25 cellular contexts compared by ENCODE assay signal in the genomic region with DNA sequence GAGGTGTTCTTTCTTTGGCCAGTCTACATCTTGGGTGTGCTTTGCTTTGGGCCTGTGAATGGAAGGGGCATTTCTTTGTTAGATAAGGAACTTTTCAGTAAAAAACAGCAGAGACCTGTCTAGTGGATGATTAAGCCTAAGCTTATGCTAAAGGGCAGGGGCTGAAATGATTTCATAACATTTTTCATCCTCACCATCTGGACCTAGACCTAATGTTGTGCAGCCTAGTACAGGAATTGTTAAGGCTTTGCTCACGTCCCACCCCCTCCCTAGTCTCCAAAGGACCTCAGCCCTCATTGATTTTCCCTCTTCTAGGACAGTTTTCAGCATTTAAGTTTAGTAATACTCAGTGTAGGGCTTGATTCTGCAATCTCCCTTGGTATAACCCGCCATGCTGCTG.
DNase-seq lines count a peak whose midpoint lies in the region; ATAC-seq, FAIRE-seq and TF ChIP-seq lines count a peak whose summit lies in the region.
"Had no signal": no experiment of that assay in that cellular context is flagged by ENCODE, and none has a peak within 500 bp of the region (broad histone marks: within the 10 kb centered on the region; RNA-seq: fewer than 3 reads in every experiment).

No MANE protein-coding gene starts in this region.

- no peak for DNase-seq in AG04450 (ENCODE audit: low read depth, low spot score)
- DNase-seq in GM12891 (ENCODE audit: insufficient read length, low spot score): no peak
- peak; percentile 27 for DNase-seq in astrocyte (ENCODE audit: low read depth)
- DNase-seq in iris pigment epithelial cell (ENCODE audit: low read depth): peak; percentile 63
- no peak for DNase-seq in NCI-H1694 (lab: John Stamatoyannopoulos, UW)
- no peak for DNase-seq in NCI-H1694 treated with DMSO at 0.1 percent for 48 hours (lab: John Stamatoyannopoulos, UW)
- DNase-seq in activated CD8-positive, alpha-beta T cell treated with anti-CD3 and anti-CD28 coated beads, Interleukin-2, amount 10 ng/mL, durations not matched to agents 7 days and 5 days: no peak
- DNase-seq: BE2C; CD4-positive, alpha-beta T cell; COR-L47; DND-41; GOT3; MG63; NCI-H1092 treated with DMSO at 0.1 percent for 48 hours; NCI-H1436 treated with DMSO at 0.1 percent for 48 hours; NCI-H2081; NCI-H2171; NCI-H526; SJCRH30; T-cell had no signal

- no peak for TF ChIP-seq POLR2A in GM12891 (IDR thresholded peaks at IDR 0.05; ENCODE audit: low read depth, low read length)

- no peak overlapping the region for H3K4me3 Mint-ChIP-seq in astrocyte (ENCODE audit: unreplicated experiment)
- H3K4me3 Mint-ChIP-seq in activated CD8-positive, alpha-beta T cell treated with anti-CD3 and anti-CD28 coated beads, Interleukin-2, amount 10 ng/mL, durations not matched to agents 7 days and 5 days: no peak overlapping the region
- H3K4me3 Mint-ChIP-seq: CD4-positive, alpha-beta T cell; T-cell had no signal

- H3K36me3 Mint-ChIP-seq in astrocyte (ENCODE audit: low read depth, unreplicated experiment): no peaks in the 10 kb centered on the region
- H3K36me3 Mint-ChIP-seq in activated CD8-positive, alpha-beta T cell treated with anti-CD3 and anti-CD28 coated beads, Interleukin-2, amount 10 ng/mL, durations not matched to agents 7 days and 5 days (ENCODE audit: low read depth): no peaks in the 10 kb centered on the region
- H3K36me3 Mint-ChIP-seq: T-cell had no signal

- no peak overlapping the region for H3K9ac ChIP-seq in astrocyte (ENCODE audit: low read length)

- CTCF ChIA-PET in AG04450 (lab: Charles Lee): interaction anchor here (1.7 kb wide), 1 partner anchor 16 kb away, joined by 5 read pairs; no protein-coding TSS in a partner anchor
- CTCF ChIA-PET in activated CD8-positive, alpha-beta T cell treated with anti-CD3 and anti-CD28 coated beads, Interleukin-2, amount 10 ng/mL, durations not matched to agents 7 days and 5 days (lab: Charles Lee): interaction anchor here (0.9 kb wide), 1 partner anchor 17 kb away, joined by 3 read pairs; no protein-coding TSS in a partner anchor

- H3K4me3 ChIP-seq in AG04450 (ENCODE audit: low read depth, low read length) (no peak overlapping the region), astrocyte (ENCODE audit: insufficient read depth, low read depth, low read length) (no peak overlapping the region)
- H3K4me3 ChIP-seq: K562, MG63, SJCRH30 had no signal

- no peak overlapping the region for H2AFZ ChIP-seq in astrocyte (ENCODE audit: low read depth, low read length)

- no peak overlapping the region for H3K4me2 ChIP-seq in astrocyte (ENCODE audit: low read length)

- peaks cover 6% of the 10 kb centered on the region for H3K27me3 Mint-ChIP-seq in astrocyte (ENCODE audit: low read depth, unreplicated experiment)
- H3K27me3 Mint-ChIP-seq in activated CD8-positive, alpha-beta T cell treated with anti-CD3 and anti-CD28 coated beads, Interleukin-2, amount 10 ng/mL, durations not matched to agents 7 days and 5 days (ENCODE audit: low read depth): no peaks in the 10 kb centered on the region
- H3K27me3 Mint-ChIP-seq: CD4-positive, alpha-beta T cell; T-cell had no signal

- POLR2A ChIA-PET in AG04450 (lab: Yijun Ruan, JAX): no interaction called here
- POLR2A ChIA-PET in activated CD8-positive, alpha-beta T cell treated with anti-CD3 and anti-CD28 coated beads, Interleukin-2, amount 10 ng/mL, durations not matched to agents 7 days and 5 days (lab: Charles Lee): no interaction called here

- H3K9me3 Mint-ChIP-seq in astrocyte (ENCODE audit: unreplicated experiment): peaks cover 2% of the 10 kb centered on the region
- H3K9me3 Mint-ChIP-seq in activated CD8-positive, alpha-beta T cell treated with anti-CD3 and anti-CD28 coated beads, Interleukin-2, amount 10 ng/mL, durations not matched to agents 7 days and 5 days (ENCODE audit: insufficient read depth): no peaks in the 10 kb centered on the region
- H3K9me3 Mint-ChIP-seq: CD4-positive, alpha-beta T cell; T-cell had no signal

- H3K79me2 ChIP-seq in astrocyte (ENCODE audit: insufficient read depth, low read length): no peaks in the 10 kb centered on the region

- H3K27ac Mint-ChIP-seq in astrocyte (ENCODE audit: unreplicated experiment): no peak overlapping the region
- no peak overlapping the region for H3K27ac Mint-ChIP-seq in activated CD8-positive, alpha-beta T cell treated with anti-CD3 and anti-CD28 coated beads, Interleukin-2, amount 10 ng/mL, durations not matched to agents 7 days and 5 days
- H3K27ac Mint-ChIP-seq: CD4-positive, alpha-beta T cell; T-cell had no signal

- FAIRE-seq in GM12891 (lab: Jason Lieb, UNC) (peak; percentile 28), astrocyte (lab: Jason Lieb, UNC) (no peak)
- FAIRE-seq: GM12892, GM18507, K562, RCC 7860 had no signal

- peaks cover 19% of the 10 kb centered on the region for H4K20me1 ChIP-seq in astrocyte (ENCODE audit: insufficient read depth, low read length)

- H3K9me3 ChIP-seq in AG04450 (ENCODE audit: control insufficient read depth, insufficient read depth, low read length) (no peaks in the 10 kb centered on the region), astrocyte (ENCODE audit: insufficient read depth, low read depth, low read length) (no peaks in the 10 kb centered on the region)
- H3K9me3 ChIP-seq: BE2C, MG63, SJCRH30 had no signal

- peak overlapping the region; percentile 41 for H3K27ac ChIP-seq in AG04450 (ENCODE audit: low read depth, low read length)
- H3K27ac ChIP-seq in astrocyte (ENCODE audit: low read depth, low read length): no peak overlapping the region
- H3K27ac ChIP-seq: SJCRH30 had no signal

- no peaks in the 10 kb centered on the region for H3K27me3 ChIP-seq in AG04450 (ENCODE audit: control insufficient read depth, insufficient read depth, low read length)
- H3K27me3 ChIP-seq in astrocyte (ENCODE audit: insufficient read depth, low read length): no peaks in the 10 kb centered on the region
- H3K27me3 ChIP-seq: BE2C, MG63, SJCRH30 had no signal

- H3K4me1 ChIP-seq in astrocyte (ENCODE audit: insufficient read depth, low read length): peaks cover 11% of the 10 kb centered on the region

- no peak for ATAC-seq in activated CD8-positive, alpha-beta T cell treated with anti-CD3 and anti-CD28 coated beads, Interleukin-2, amount 10 ng/mL, durations not matched to agents 7 days and 5 days
- no peak for ATAC-seq in GM18861 (IDR thresholded peaks at IDR 0.05; ENCODE audit: unreplicated experiment)
- ATAC-seq: K562, T-cell had no signal

- H3K4me1 Mint-ChIP-seq in astrocyte (ENCODE audit: low read depth, unreplicated experiment): peaks cover 12% of the 10 kb centered on the region
- no peaks in the 10 kb centered on the region for H3K4me1 Mint-ChIP-seq in activated CD8-positive, alpha-beta T cell treated with anti-CD3 and anti-CD28 coated beads, Interleukin-2, amount 10 ng/mL, durations not matched to agents 7 days and 5 days (ENCODE audit: low read depth)

- TF ChIP-seq CTCF in AG04450 (IDR thresholded peaks at IDR 0.05; ENCODE audit: low read depth, low read length): no peak
- TF ChIP-seq CTCF in astrocyte (IDR thresholded peaks at IDR 0.05; ENCODE audit: insufficient read depth, low read depth, low read length): no peak

- H3K36me3 ChIP-seq in astrocyte (ENCODE audit: insufficient read depth, low read length): no peaks in the 10 kb centered on the region
- H3K36me3 ChIP-seq: BE2C, MG63, SJCRH30 had no signal

TF ChIP-seq in GM12891, 5 proteins besides CTCF, POLR2A, EP300 and RAD21:
- TF ChIP-seq POLR2AphosphoS5 (IDR thresholded peaks at IDR 0.05; ENCODE audit: low read depth, low read length): no peak
- TF ChIP-seq PAX5 (IDR thresholded peaks at IDR 0.05; ENCODE audit: insufficient read depth, low read length, severe bottlenecking): no peak

Comparison
In these comparisons a context has a peak if more than half of its experiments do, and no peak if none do; other contexts are left out.
1. DNase-seq: peak in astrocyte (single experiment) and iris pigment epithelial cell (single experiment); none in AG04450 (single experiment), GM12891 (single experiment), NCI-H1694 (single experiment), NCI-H1694 treated with DMSO at 0.1 percent for 48 hours (single experiment) and activated CD8-positive, alpha-beta T cell treated with anti-CD3 and anti-CD28 coated beads, Interleukin-2, amount 10 ng/mL, durations not matched to agents 7 days and 5 days (single experiment).